ENCODE assay signal across 20 cellular contexts in genomic region chr6:36053878-36054277, GRCh38. TPM values are rescaled to one million over a fixed set of nuclear protein-coding genes. Genes with fewer than 3 reads are reported as not detected.
A peak's percentile ranks its signal among the peaks of the same experiment; 100 is the strongest.
DNase-seq lines count a peak whose midpoint lies in the region; ATAC-seq, FAIRE-seq and TF ChIP-seq lines count a peak whose summit lies in the region.
"Had no signal": no experiment of that assay in that cellular context is flagged by ENCODE, and none has a peak within 500 bp of the region (broad histone marks: within the 10 kb centered on the region; RNA-seq: fewer than 3 reads in every experiment).

No MANE protein-coding gene starts in this region.

- H3K27ac ChIP-seq in HEK293 (ENCODE audit: extremely low read depth, low read depth, low read length): no peak overlapping the region
- peak overlapping the region; percentile 44 for H3K27ac ChIP-seq in SK-N-MC
- no peak overlapping the region for H3K27ac ChIP-seq in pancreas
- H3K27ac ChIP-seq in WERI-Rb-1: no peak overlapping the region
- H3K27ac ChIP-seq: A549, C4-2B had no signal

- H3K4me3 ChIP-seq in HEK293 (ENCODE audit: low read depth, low read length): no peak overlapping the region
- peak overlapping the region; percentile 1; the same call in 1 of the 2 replicates for H3K4me3 ChIP-seq in SK-N-MC
- no peak overlapping the region for H3K4me3 ChIP-seq in fibroblast of villous mesenchyme (ENCODE audit: low read depth, low read length)
- H3K4me3 ChIP-seq in pancreas: no peak overlapping the region
- H3K4me3 ChIP-seq in WERI-Rb-1 (ENCODE audit: low read depth, low read length): no peak overlapping the region
- H3K4me3 ChIP-seq: A549, GM23338 had no signal

- POLR2A ChIA-PET in HEK293 (lab: Yijun Ruan, JAX): no interaction called here

- H3K36me3 Mint-ChIP-seq in natural killer cell treated with Interleukin-12 subunit alpha and Interleukin-12 subunit beta and Interleukin-15 and Interleukin-18, amount 100 ng/mL, for 72 hours: no peaks in the 10 kb centered on the region

- intact Hi-C loops in pancreas (cut with DNase I): no loop called here

- H3K9ac ChIP-seq in SK-N-MC (ENCODE audit: insufficient read length): no peak overlapping the region

- DNase-seq in SK-N-MC (ENCODE audit: low read depth, low spot score): no peak
- DNase-seq in fibroblast of villous mesenchyme (ENCODE audit: low read depth): peak; percentile 86
- no peak for DNase-seq in pancreas
- no peak for DNase-seq in WERI-Rb-1
- no peak for DNase-seq in natural killer cell treated with Interleukin-12 subunit alpha and Interleukin-12 subunit beta and Interleukin-15 and Interleukin-18, amount 100 ng/mL, for 72 hours (ENCODE audit: low spot score)
- DNase-seq: BE2C; CD4-positive, alpha-beta memory T cell; DMS153; DMS79 treated with DMSO at 0.1 percent for 48 hours; EL; H7 had no signal

- no peaks in the 10 kb centered on the region for H3K9me3 Mint-ChIP-seq in natural killer cell treated with Interleukin-12 subunit alpha and Interleukin-12 subunit beta and Interleukin-15 and Interleukin-18, amount 100 ng/mL, for 72 hours
- H3K9me3 Mint-ChIP-seq: CD4-positive, alpha-beta memory T cell; GM23338 had no signal

- ATAC-seq in pancreas (peak; percentile 55 to 87 (median 76)), HG02623 (IDR thresholded peaks at IDR 0.05; ENCODE audit: unreplicated experiment) (no peak), HG02884 (IDR thresholded peaks at IDR 0.05; ENCODE audit: unreplicated experiment) (no peak)
- no peak for ATAC-seq in natural killer cell treated with Interleukin-12 subunit alpha and Interleukin-12 subunit beta and Interleukin-15 and Interleukin-18, amount 100 ng/mL, for 72 hours
- ATAC-seq: A549, GM23338 had no signal

- H3K4me3 Mint-ChIP-seq in natural killer cell treated with Interleukin-12 subunit alpha and Interleukin-12 subunit beta and Interleukin-15 and Interleukin-18, amount 100 ng/mL, for 72 hours: no peak overlapping the region
- H3K4me3 Mint-ChIP-seq: CD4-positive, alpha-beta memory T cell; GM23338 had no signal

- no peaks in the 10 kb centered on the region for H3K27me3 Mint-ChIP-seq in natural killer cell treated with Interleukin-12 subunit alpha and Interleukin-12 subunit beta and Interleukin-15 and Interleukin-18, amount 100 ng/mL, for 72 hours
- H3K27me3 Mint-ChIP-seq: CD4-positive, alpha-beta memory T cell had no signal

- H3K4me1 ChIP-seq in HEK293 (ENCODE audit: control insufficient read depth, insufficient read depth, low read length): peaks cover 12% of the 10 kb centered on the region; the same call in 1 of the 2 replicates
- peaks cover 7 to 23% (median 22%) of the 10 kb centered on the region in 3 donors for H3K4me1 ChIP-seq in pancreas
- H3K4me1 ChIP-seq: A549 had no signal

- 10 to 21% methylated on average over 2 of the region's 2 CpGs for WGBS in pancreas, 2 donors

- no peak overlapping the region for H3K27ac Mint-ChIP-seq in natural killer cell treated with Interleukin-12 subunit alpha and Interleukin-12 subunit beta and Interleukin-15 and Interleukin-18, amount 100 ng/mL, for 72 hours
- H3K27ac Mint-ChIP-seq: GM23338 had no signal

- peaks cover 0 to 9% of the 10 kb centered on the region in 2 experiments; a peak in 1 of 3 replicates for H3K36me3 ChIP-seq in HEK293 (ENCODE audit: control insufficient read depth in 2 of 2, insufficient read depth in 1 of 2, low read length in 2 of 2)
- peaks cover 11% of the 10 kb centered on the region; the same call in 1 of the 2 replicates for H3K36me3 ChIP-seq in SK-N-MC (ENCODE audit: insufficient read depth, low read length)
- H3K36me3 ChIP-seq in pancreas: no peaks in the 10 kb centered on the region
- peaks cover 28% of the 10 kb centered on the region for H3K36me3 ChIP-seq in WERI-Rb-1

- TF ChIP-seq CTCF in HEK293 (tag by site-specific recombination; IDR thresholded peaks at IDR 0.05) (no peak), fibroblast of villous mesenchyme (IDR thresholded peaks at IDR 0.05; ENCODE audit: insufficient read depth, low read depth, low read length) (no peak), pancreas (IDR thresholded peaks at IDR 0.05) (no peak), WERI-Rb-1 (IDR thresholded peaks at IDR 0.05; ENCODE audit: low read depth, low read length) (no peak)

- no peaks in the 10 kb centered on the region for H3K9me3 ChIP-seq in HEK293 (ENCODE audit: control insufficient read depth, insufficient read depth, low read depth, low read length)
- no peaks in the 10 kb centered on the region for H3K9me3 ChIP-seq in SK-N-MC (ENCODE audit: low read depth, low read length)
- H3K9me3 ChIP-seq in pancreas: no peaks in the 10 kb centered on the region
- H3K9me3 ChIP-seq in WERI-Rb-1 (ENCODE audit: severe bottlenecking): no peaks in the 10 kb centered on the region
- H3K9me3 ChIP-seq: A549, BE2C had no signal

- CTCF ChIA-PET in HEK293 (lab: Yijun Ruan, JAX): interaction anchor here (0.6 kb wide), 1 partner anchor 43 kb away, joined by 3 read pairs; no protein-coding TSS in a partner anchor

- no peak for FAIRE-seq in pancreas (lab: Jason Lieb, UNC)
- FAIRE-seq: A549, GM12891, HTR-8/SVneo had no signal

- no peaks in the 10 kb centered on the region for H3K27me3 ChIP-seq in pancreas
- H3K27me3 ChIP-seq in WERI-Rb-1 (ENCODE audit: insufficient read depth, low read depth, severe bottlenecking): no peaks in the 10 kb centered on the region
- H3K27me3 ChIP-seq: BE2C had no signal

- peaks cover 7 to 11% of the 10 kb centered on the region in 2 donors for H3K4me1 Mint-ChIP-seq in natural killer cell treated with Interleukin-12 subunit alpha and Interleukin-12 subunit beta and Interleukin-15 and Interleukin-18, amount 100 ng/mL, for 72 hours (ENCODE audit: low read depth in 2 of 2)
- H3K4me1 Mint-ChIP-seq: GM23338 had no signal

TF ChIP-seq in HEK293, 187 proteins besides CTCF, POLR2A, EP300 and RAD21:
- TF ChIP-seq ZNF19 (tag by site-specific recombination; IDR thresholded peaks at IDR 0.05; ENCODE audit: low read depth) (no peak), ZNF18 (tag by site-specific recombination; IDR thresholded peaks at IDR 0.05) (no peak), MZF1 (tag by site-specific recombination; IDR thresholded peaks at IDR 0.05; ENCODE audit: borderline replicate concordance) (no peak), ZNF501 (tag by site-specific recombination; IDR thresholded peaks at IDR 0.05) (no peak), ZNF610 (tag by site-specific recombination; IDR thresholded peaks at IDR 0.05; ENCODE audit: borderline replicate concordance) (no peak), ZNF133 (tag by site-specific recombination; IDR thresholded peaks at IDR 0.05) (no peak), ZNF488 (tag by site-specific recombination; IDR thresholded peaks at IDR 0.05) (no peak)
- TF ChIP-seq, protein P1, sequence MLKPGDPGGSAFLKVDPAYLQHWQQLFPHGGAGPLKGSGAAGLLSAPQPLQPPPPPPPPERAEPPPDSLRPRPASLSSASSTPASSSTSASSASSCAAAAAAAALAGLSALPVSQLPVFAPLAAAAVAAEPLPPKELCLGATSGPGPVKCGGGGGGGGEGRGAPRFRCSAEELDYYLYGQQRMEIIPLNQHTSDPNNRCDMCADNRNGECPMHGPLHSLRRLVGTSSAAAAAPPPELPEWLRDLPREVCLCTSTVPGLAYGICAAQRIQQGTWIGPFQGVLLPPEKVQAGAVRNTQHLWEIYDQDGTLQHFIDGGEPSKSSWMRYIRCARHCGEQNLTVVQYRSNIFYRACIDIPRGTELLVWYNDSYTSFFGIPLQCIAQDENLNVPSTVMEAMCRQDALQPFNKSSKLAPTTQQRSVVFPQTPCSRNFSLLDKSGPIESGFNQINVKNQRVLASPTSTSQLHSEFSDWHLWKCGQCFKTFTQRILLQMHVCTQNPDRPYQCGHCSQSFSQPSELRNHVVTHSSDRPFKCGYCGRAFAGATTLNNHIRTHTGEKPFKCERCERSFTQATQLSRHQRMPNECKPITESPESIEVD (tag by site-specific recombination; IDR thresholded peaks at IDR 0.05): 0 out of 2 replicates have a peak, but pooled peaks have one; percentile 13

RNA-seq across cellular contexts. Expression of gene MAPK14, which starts 26.3 kb away (rescaled TPM):
- total RNA-seq in fibroblast of villous mesenchyme (51.9 and 86.8 TPM in 2 replicates), pancreas (10 to 100 TPM; 13.3 to 29.9 (median 18.7) TPM)
- polyA plus RNA-seq in pancreas: 10 to 100 TPM in 1 of 2 donors, 1 to 10 TPM in 1; 6.8 to 12.4 TPM
- total RNA-seq in natural killer cell treated with Interleukin-12 subunit alpha and Interleukin-12 subunit beta and Interleukin-15 and Interleukin-18, amount 100 ng/mL, for 72 hours: 10 to 100 TPM; 68.4 to 71.4 TPM

RNA-seq across cellular contexts. Expression of gene SLC26A8, which starts 29.4 kb away (rescaled TPM):
- total RNA-seq in fibroblast of villous mesenchyme (not detected in 2 replicates), pancreas (under 1 TPM in 1 of 6 donors, not detected in 5; 0.06 TPM)
- polyA plus RNA-seq in pancreas: under 1 TPM; 0.07 to 0.11 TPM
- total RNA-seq in natural killer cell treated with Interleukin-12 subunit alpha and Interleukin-12 subunit beta and Interleukin-15 and Interleukin-18, amount 100 ng/mL, for 72 hours: under 1 TPM in 1 of 2 donors, not detected in 1; 0.33 TPM
- polyA plus RNA-seq: A549; AG04450; CD4-positive, alpha-beta memory T cell had no signal

Comparison
In these comparisons a context has a peak if more than half of its experiments do, and no peak if none do; other contexts are left out.
1. ATAC-seq: peak in pancreas (4 of 4); none in HG02623 (single experiment), natural killer cell treated with Interleukin-12 subunit alpha and Interleukin-12 subunit beta and Interleukin-15 and Interleukin-18, amount 100 ng/mL, for 72 hours (0 of 2) and HG02884 (single experiment).